9 cellular contexts compared by ENCODE assay signal in the genomic region with DNA sequence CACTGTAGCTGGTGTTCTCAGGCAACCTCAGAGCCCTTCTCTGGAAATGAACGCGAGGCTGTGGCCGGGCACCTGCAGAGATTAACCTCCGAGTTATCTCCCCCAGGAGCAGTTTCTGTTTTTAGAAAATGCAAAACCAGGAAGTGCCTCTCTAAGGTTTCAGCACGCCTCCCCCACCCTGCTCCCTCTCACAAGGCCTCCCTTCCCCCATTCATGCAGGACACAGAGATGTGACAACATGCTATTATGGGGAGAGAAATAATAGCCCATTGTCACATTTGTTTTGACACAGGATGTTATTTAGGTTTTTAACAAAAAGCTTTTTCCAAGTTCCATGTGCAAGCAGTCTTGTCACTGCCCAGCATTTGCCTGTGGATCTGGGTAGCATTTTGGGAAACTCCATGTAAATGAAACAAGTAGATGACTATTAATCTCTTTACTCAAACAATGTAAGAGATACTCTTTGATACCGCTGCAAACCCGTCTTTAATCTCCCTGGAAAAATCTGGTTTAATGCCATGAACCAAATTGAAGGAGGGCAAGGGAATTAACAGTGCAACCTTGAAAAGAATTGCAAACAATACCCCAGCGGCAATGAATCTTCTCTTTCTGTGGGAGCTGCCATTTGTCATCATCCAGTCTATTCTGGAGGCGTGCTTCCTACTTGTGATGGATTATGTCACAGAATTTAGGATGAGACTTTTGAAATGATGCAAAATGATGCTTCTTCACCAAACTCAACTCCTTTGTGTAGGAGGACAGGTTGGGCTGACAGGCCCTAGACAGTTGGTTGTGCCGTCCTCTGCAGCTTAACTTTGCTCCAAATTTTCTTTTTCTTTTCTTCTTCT.
DNase-seq lines count a peak whose midpoint lies in the region; ATAC-seq and TF ChIP-seq lines count a peak whose summit lies in the region.
"Had no signal": no experiment of that assay in that cellular context is flagged by ENCODE, and none has a peak within 500 bp of the region (broad histone marks: within the 10 kb centered on the region; RNA-seq: fewer than 3 reads in every experiment).

No MANE protein-coding gene starts in this region.

- H3K4me3 Mint-ChIP-seq in stimulated activated memory B cell treated with anti-CD40 and anti-IgM and Interleukin-4, amounts not matched to agents 10 μg/mL and 1 μg/mL and 100 μg/mL, for 72 hours, result peak overlapping the region; percentile 55

- TF ChIP-seq CTCF in left ventricle myocardium inferior (IDR thresholded peaks at IDR 0.05; ENCODE audit: borderline replicate concordance), result no peak

- no peaks in the 10 kb centered on the region for H3K9me3 Mint-ChIP-seq in stimulated activated memory B cell treated with anti-CD40 and anti-IgM and Interleukin-4, amounts not matched to agents 10 μg/mL and 1 μg/mL and 100 μg/mL, for 72 hours

- H3K36me3 ChIP-seq in left ventricle myocardium inferior, result no peaks in the 10 kb centered on the region

- H3K27ac Mint-ChIP-seq in stimulated activated memory B cell treated with anti-CD40 and anti-IgM and Interleukin-4, amounts not matched to agents 10 μg/mL and 1 μg/mL and 100 μg/mL, for 72 hours, result no peak overlapping the region

- peak; percentile 62 for ATAC-seq in stimulated activated memory B cell treated with anti-CD40 and anti-IgM and Interleukin-4, amounts not matched to agents 10 μg/mL and 1 μg/mL and 100 μg/mL, for 72 hours
- ATAC-seq in HG03135 (IDR thresholded peaks at IDR 0.05; ENCODE audit: unreplicated experiment), result no peak
- ATAC-seq: Panc1 had no signal

- H3K4me3 ChIP-seq in left ventricle myocardium inferior, result peak overlapping the region; percentile 61

- H3K27me3 ChIP-seq in left ventricle myocardium inferior (ENCODE audit: low read depth), result no peaks in the 10 kb centered on the region

- intact Hi-C loops in left ventricle myocardium inferior (cut with micrococcal nuclease), result no loop called here

- peak overlapping the region; percentile 71 for H3K27ac ChIP-seq in left ventricle myocardium inferior (replicated peaks)

- H3K27me3 Mint-ChIP-seq in stimulated activated memory B cell treated with anti-CD40 and anti-IgM and Interleukin-4, amounts not matched to agents 10 μg/mL and 1 μg/mL and 100 μg/mL, for 72 hours, result peaks cover 38% of the 10 kb centered on the region

- no peaks in the 10 kb centered on the region for H3K9me3 ChIP-seq in left ventricle myocardium inferior (replicated peaks)

- no peaks in the 10 kb centered on the region for H3K36me3 Mint-ChIP-seq in stimulated activated memory B cell treated with anti-CD40 and anti-IgM and Interleukin-4, amounts not matched to agents 10 μg/mL and 1 μg/mL and 100 μg/mL, for 72 hours

- DNase-seq in activated CD4-positive, alpha-beta T cell treated with anti-CD3 and anti-CD28 coated beads for 48 hours, result peak; percentile 43
- no peak for DNase-seq in activated CD4-positive, alpha-beta T cell treated with anti-CD3 and anti-CD28 coated beads for 4 hours
- peak; percentile 1 for DNase-seq in T-helper 9 cell
- no peak for DNase-seq in left ventricle myocardium inferior
- no peak for DNase-seq in 8988T
- DNase-seq in NCI-H774 (lab: John Stamatoyannopoulos, UW), result no peak

- peaks cover 24% of the 10 kb centered on the region for H3K4me1 ChIP-seq in left ventricle myocardium inferior

- peaks cover 7% of the 10 kb centered on the region for H3K4me1 Mint-ChIP-seq in stimulated activated memory B cell treated with anti-CD40 and anti-IgM and Interleukin-4, amounts not matched to agents 10 μg/mL and 1 μg/mL and 100 μg/mL, for 72 hours

Comparison
In these comparisons a context has a peak if more than half of its experiments do, and no peak if none do; other contexts are left out.
1. DNase-seq: peak in activated CD4-positive, alpha-beta T cell treated with anti-CD3 and anti-CD28 coated beads for 48 hours (single experiment) and T-helper 9 cell (single experiment); none in activated CD4-positive, alpha-beta T cell treated with anti-CD3 and anti-CD28 coated beads for 4 hours (0 of 2), left ventricle myocardium inferior (single experiment), 8988T (single experiment) and NCI-H774 (single experiment).